Comparison of ENCODE assay signal across 1 cellular context in genomic region chr21:42973991-42974831, GRCh38.
TF ChIP-seq lines count a peak whose summit lies in the region.

TSS of gene PKNOX1 (plus strand) at chr21:42974562. CDS start at chr21:43004382, 29,820 bp downstream.

TF ChIP-seq in liver, 16 proteins besides CTCF, POLR2A, EP300 and RAD21 (continued from another document):
- TF ChIP-seq GABPA (IDR thresholded peaks at IDR 0.05 in 1 of 2, conservative IDR thresholded peaks at IDR 0.05 in 1 of 2) (peak in 1 of 2 donors; percentile 16), FOXA1 (IDR thresholded peaks at IDR 0.05) (no peak), EGR1 (IDR thresholded peaks at IDR 0.05; ENCODE audit: low read depth in 2 of 2) (no peak)
